ENCODE assay signal across 19 cellular contexts in genomic region chr13:113589251-113589960, GRCh38. TPM values are rescaled to one million over a fixed set of nuclear protein-coding genes. Genes with fewer than 3 reads are reported as not detected.
DNase-seq lines count a peak whose midpoint lies in the region; ATAC-seq and TF ChIP-seq lines count a peak whose summit lies in the region.
"Had no signal": no experiment of that assay in that cellular context is flagged by ENCODE, and none has a peak within 500 bp of the region (broad histone marks: within the 10 kb centered on the region; RNA-seq: fewer than 3 reads in every experiment).

No MANE protein-coding gene starts in this region.

- peak; percentile 10 for DNase-seq in GM13976 (ENCODE audit: low spot score)
- peak; percentile 53 for DNase-seq in activated CD8-positive, alpha-beta memory T cell treated with anti-CD3 and anti-CD28 coated beads, Interleukin-2, amount 50 U/mL, for 48 hours
- DNase-seq in left ventricle myocardium inferior = peak; percentile 55
- DNase-seq in stimulated activated CD8-positive, alpha-beta memory T cell treated with anti-CD3 and anti-CD28 coated beads, Interleukin-4, amount 100 ng/mL, for 48 hours = peak; percentile 20
- DNase-seq: activated CD4-positive, alpha-beta T cell treated with anti-CD3 and anti-CD28 coated beads, Interleukin-2, amount 50 U/mL, for 1 hour; effector CD4-positive, alpha-beta T cell; midbrain; NCI-H1105; NCI-H2171; NCI-H82; retina had no signal

- ATAC-seq in GM19035 (IDR thresholded peaks at IDR 0.05; ENCODE audit: unreplicated experiment) (no peak), HG03565 (IDR thresholded peaks at IDR 0.05; ENCODE audit: unreplicated experiment) (no peak), HG02973 (IDR thresholded peaks at IDR 0.05; ENCODE audit: unreplicated experiment) (no peak), HG03442 (IDR thresholded peaks at IDR 0.05; ENCODE audit: unreplicated experiment) (no peak)

- H3K27me3 ChIP-seq in left ventricle myocardium inferior (ENCODE audit: low read depth) = no peaks in the 10 kb centered on the region
- H3K27me3 ChIP-seq: cardiac muscle cell, neural progenitor cell had no signal

- in situ Hi-C loops in GM13976 (cut with MboI; ENCODE audit: low sequenced_read_pairs, unreplicated experiment) = no loop called here

- peak overlapping the region; percentile 57 for H3K27ac ChIP-seq in left ventricle myocardium inferior (replicated peaks)
- H3K27ac ChIP-seq: cardiac muscle cell, KMS-11, neural progenitor cell had no signal

- H3K9me3 ChIP-seq in left ventricle myocardium inferior (replicated peaks) = no peaks in the 10 kb centered on the region
- H3K9me3 ChIP-seq: Caco-2 had no signal

- H3K4me1 ChIP-seq in left ventricle myocardium inferior = peaks cover 39% of the 10 kb centered on the region

- peaks cover 7% of the 10 kb centered on the region for H3K36me3 ChIP-seq in left ventricle myocardium inferior
- H3K36me3 ChIP-seq: cardiac muscle cell had no signal

- intact Hi-C loops in left ventricle myocardium inferior (cut with micrococcal nuclease) = no loop called here

- no peak overlapping the region for H3K4me3 ChIP-seq in left ventricle myocardium inferior
- H3K4me3 ChIP-seq: cardiac muscle cell, neural progenitor cell had no signal

- no peak for TF ChIP-seq CTCF in GM13976 (IDR thresholded peaks at IDR 0.05; ENCODE audit: borderline replicate concordance, control extremely low read depth, extremely low read depth, insufficient read depth, missing control alignments)
- TF ChIP-seq CTCF in left ventricle myocardium inferior (IDR thresholded peaks at IDR 0.05; ENCODE audit: borderline replicate concordance) = no peak

RNA-seq across cellular contexts. Expression of gene TFDP1, which starts 4.9 kb away (rescaled TPM):
- 48.7 TPM for total RNA-seq in left ventricle myocardium inferior
